Comparison of ENCODE assay signal across 8 cellular contexts in the genomic region with DNA sequence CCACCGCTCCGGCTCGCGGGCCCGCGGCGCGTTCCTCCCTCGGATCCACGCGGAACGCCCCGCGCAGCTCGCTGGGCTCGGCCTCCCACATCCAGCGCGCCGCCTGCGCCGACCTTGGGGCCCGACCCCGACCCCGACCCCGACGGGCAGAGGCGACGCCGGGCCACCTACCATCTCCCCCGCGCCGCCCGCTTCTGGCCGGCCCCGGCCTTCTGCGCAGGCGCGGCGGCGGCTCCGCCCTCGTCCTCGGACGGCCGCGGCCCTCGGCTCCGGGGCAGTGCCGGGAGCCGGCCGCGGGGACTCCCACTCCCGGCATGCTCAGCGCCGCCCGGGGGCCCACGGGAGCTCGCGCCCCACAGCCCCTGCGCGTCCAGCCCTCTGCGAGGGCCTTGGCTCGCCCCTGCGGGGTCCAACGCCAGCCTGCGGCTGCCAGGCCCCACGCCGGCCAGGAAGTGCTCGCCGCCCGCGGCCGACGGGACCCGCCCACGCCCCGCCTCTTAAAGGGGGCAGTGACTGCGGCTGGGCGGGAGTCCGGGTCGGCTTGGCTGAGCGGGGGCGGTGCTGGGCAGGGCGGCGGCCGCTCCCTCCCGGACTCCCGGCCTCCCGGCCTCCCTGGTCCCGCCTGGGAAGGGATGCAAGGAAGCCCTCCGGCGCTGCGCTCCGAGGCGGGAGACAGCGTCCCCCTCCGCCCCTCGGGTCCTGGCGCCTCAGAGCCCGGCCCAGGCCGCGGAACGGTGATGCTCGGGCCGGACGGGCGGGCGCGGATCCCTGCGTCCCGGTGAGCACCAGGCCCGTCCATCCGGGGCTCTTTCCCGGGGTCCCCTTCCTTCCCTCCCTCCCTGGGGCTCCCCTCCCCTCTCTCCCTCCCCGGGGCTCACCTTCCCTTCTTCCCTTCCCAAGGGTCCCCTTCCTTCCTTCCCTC. TPM values are rescaled to one million over a fixed set of nuclear protein-coding genes. Genes with fewer than 3 reads are reported as not detected.
DNase-seq lines count a peak whose midpoint lies in the region; ATAC-seq and TF ChIP-seq lines count a peak whose summit lies in the region.

A gene (minus strand): TSS at position 216 of the 922 bp plus-strand sequence. CDS start 42 bp downstream, at position 174.

- 0% methylated on average over 10 of the region's 115 CpGs for WGBS in right lobe of liver (ENCODE audit: insufficient coverage, low coverage, low lambda C conversion rate, missing lambda C conversion rate)

- peak within 1 kb of the TSS; percentile 87 to 97 (median 92) for H3K4me3 ChIP-seq in right lobe of liver

- intact Hi-C loops in dendritic cell treated with granulocyte-macrophage colony-stimulating factor and Interleukin-4, amounts not matched to agents 40 ng/mL and 50 ng/mL, for 4 days (cut with micrococcal nuclease) = loop anchor here (2.0 to 10.0 kb wide), 3 partner anchors 16 to 338 kb away; no protein-coding TSS in a partner anchor
- intact Hi-C loops in right lobe of liver (cut with DNase I) = no loop called here

- H3K4me1 ChIP-seq in right lobe of liver = peaks cover 0 to 47% (median 5%) of the 10 kb centered on the region in 4 donors

- H3K4me1 Mint-ChIP-seq in activated CD4-positive, alpha-beta T cell treated with anti-CD3 and anti-CD28 coated beads, Interleukin-2, amount 10 ng/mL, durations not matched to agents 7 days and 5 days = peaks cover 62% of the 10 kb centered on the region
- peaks cover 67% of the 10 kb centered on the region for H3K4me1 Mint-ChIP-seq in dendritic cell treated with granulocyte-macrophage colony-stimulating factor and Interleukin-4, amounts not matched to agents 40 ng/mL and 50 ng/mL, for 4 days (ENCODE audit: low read depth)

- CTCF ChIA-PET in activated CD4-positive, alpha-beta T cell treated with anti-CD3 and anti-CD28 coated beads, Interleukin-2, amount 10 ng/mL, durations not matched to agents 7 days and 5 days (lab: Charles Lee) = interaction anchor here (1.6 kb wide), 1 partner anchor 10 kb away, joined by 6 read pairs; no protein-coding TSS in a partner anchor

- H3K27me3 ChIP-seq in right lobe of liver = no peaks in the 10 kb centered on the region

- H3K36me3 Mint-ChIP-seq in activated CD4-positive, alpha-beta T cell treated with anti-CD3 and anti-CD28 coated beads, Interleukin-2, amount 10 ng/mL, durations not matched to agents 7 days and 5 days (ENCODE audit: low read depth) = peaks cover 8% of the 10 kb centered on the region
- peaks cover 40% of the 10 kb centered on the region for H3K36me3 Mint-ChIP-seq in dendritic cell treated with granulocyte-macrophage colony-stimulating factor and Interleukin-4, amounts not matched to agents 40 ng/mL and 50 ng/mL, for 4 days (ENCODE audit: low read depth)

- TF ChIP-seq CTCF in right lobe of liver (IDR thresholded peaks at IDR 0.05) = no peak

- no peaks in the 10 kb centered on the region for H3K9me3 Mint-ChIP-seq in activated CD4-positive, alpha-beta T cell treated with anti-CD3 and anti-CD28 coated beads, Interleukin-2, amount 10 ng/mL, durations not matched to agents 7 days and 5 days
- H3K9me3 Mint-ChIP-seq in dendritic cell treated with granulocyte-macrophage colony-stimulating factor and Interleukin-4, amounts not matched to agents 40 ng/mL and 50 ng/mL, for 4 days = no peaks in the 10 kb centered on the region

- H3K27me3 Mint-ChIP-seq in activated CD4-positive, alpha-beta T cell treated with anti-CD3 and anti-CD28 coated beads, Interleukin-2, amount 10 ng/mL, durations not matched to agents 7 days and 5 days = no peaks in the 10 kb centered on the region
- H3K27me3 Mint-ChIP-seq in dendritic cell treated with granulocyte-macrophage colony-stimulating factor and Interleukin-4, amounts not matched to agents 40 ng/mL and 50 ng/mL, for 4 days = no peaks in the 10 kb centered on the region

- H3K36me3 ChIP-seq in right lobe of liver = no peaks in the 10 kb centered on the region

- ATAC-seq in GM19025 (IDR thresholded peaks at IDR 0.05; ENCODE audit: low read depth, unreplicated experiment) (peak; percentile 85), HG03280 (IDR thresholded peaks at IDR 0.05; ENCODE audit: unreplicated experiment) (peak; percentile 75), right lobe of liver (peak; percentile 87 to 97 (median 93))

- H3K27ac Mint-ChIP-seq in activated CD4-positive, alpha-beta T cell treated with anti-CD3 and anti-CD28 coated beads, Interleukin-2, amount 10 ng/mL, durations not matched to agents 7 days and 5 days = peak within 1 kb of the TSS; percentile 92
- H3K27ac Mint-ChIP-seq in dendritic cell treated with granulocyte-macrophage colony-stimulating factor and Interleukin-4, amounts not matched to agents 40 ng/mL and 50 ng/mL, for 4 days = peak within 1 kb of the TSS; percentile 91

- H3K4me3 Mint-ChIP-seq in activated CD4-positive, alpha-beta T cell treated with anti-CD3 and anti-CD28 coated beads, Interleukin-2, amount 10 ng/mL, durations not matched to agents 7 days and 5 days = peak within 1 kb of the TSS; percentile 86
- H3K4me3 Mint-ChIP-seq in dendritic cell treated with granulocyte-macrophage colony-stimulating factor and Interleukin-4, amounts not matched to agents 40 ng/mL and 50 ng/mL, for 4 days = peak within 1 kb of the TSS; percentile 94

- peak; percentile 95 for DNase-seq in Ammon's horn (ENCODE audit: low spot score)
- peak; percentile 72 for DNase-seq in NCI-H510A treated with DMSO at 0.1 percent for 48 hours (lab: John Stamatoyannopoulos, UW)
- DNase-seq in activated CD4-positive, alpha-beta T cell treated with anti-CD3 and anti-CD28 coated beads, Interleukin-2, amount 10 ng/mL, durations not matched to agents 7 days and 5 days = peak; percentile 78
- peak; percentile 96 to 97 (median 97) for DNase-seq in right lobe of liver
- peak; percentile 69 for DNase-seq in stimulated activated CD4-positive, alpha-beta T cell treated with anti-CD3 and anti-CD28 coated beads, Interleukin-4, amount 100 ng/mL, for 24 hours

- POLR2A ChIA-PET in activated CD4-positive, alpha-beta T cell treated with anti-CD3 and anti-CD28 coated beads, Interleukin-2, amount 10 ng/mL, durations not matched to agents 7 days and 5 days (lab: Charles Lee) = interaction anchor here (0.7 kb wide), 1 partner anchor 584 kb away, joined by 3 read pairs; no protein-coding TSS in a partner anchor

- H3K27ac ChIP-seq in right lobe of liver = peak within 1 kb of the TSS; percentile 65 to 75 (median 68)

- H3K9me3 ChIP-seq in right lobe of liver = no peaks in the 10 kb centered on the region

- peak; percentile 88 for TF ChIP-seq POLR2A in right lobe of liver (IDR thresholded peaks at IDR 0.05)

RNA-seq across cellular contexts. Expression of the gene that starts here (rescaled TPM):
- 10 to 100 TPM; 13.9 to 20.3 TPM for total RNA-seq in activated CD4-positive, alpha-beta T cell treated with anti-CD3 and anti-CD28 coated beads, Interleukin-2, amount 10 ng/mL, durations not matched to agents 7 days and 5 days
- 10 to 100 TPM in 3 of 6 experiments, 1 to 10 TPM in 3; 6.1 to 11.7 (median 9.3) TPM for total RNA-seq in right lobe of liver

Comparison
In these comparisons a context has a peak if more than half of its experiments do, and no peak if none do; other contexts are left out.
1. Peak in every context shown above with its lines: DNase-seq, ATAC-seq, H3K4me3 ChIP-seq and H3K27ac ChIP-seq.